ENCODE assay signal across 8 cellular contexts in the genomic region with DNA sequence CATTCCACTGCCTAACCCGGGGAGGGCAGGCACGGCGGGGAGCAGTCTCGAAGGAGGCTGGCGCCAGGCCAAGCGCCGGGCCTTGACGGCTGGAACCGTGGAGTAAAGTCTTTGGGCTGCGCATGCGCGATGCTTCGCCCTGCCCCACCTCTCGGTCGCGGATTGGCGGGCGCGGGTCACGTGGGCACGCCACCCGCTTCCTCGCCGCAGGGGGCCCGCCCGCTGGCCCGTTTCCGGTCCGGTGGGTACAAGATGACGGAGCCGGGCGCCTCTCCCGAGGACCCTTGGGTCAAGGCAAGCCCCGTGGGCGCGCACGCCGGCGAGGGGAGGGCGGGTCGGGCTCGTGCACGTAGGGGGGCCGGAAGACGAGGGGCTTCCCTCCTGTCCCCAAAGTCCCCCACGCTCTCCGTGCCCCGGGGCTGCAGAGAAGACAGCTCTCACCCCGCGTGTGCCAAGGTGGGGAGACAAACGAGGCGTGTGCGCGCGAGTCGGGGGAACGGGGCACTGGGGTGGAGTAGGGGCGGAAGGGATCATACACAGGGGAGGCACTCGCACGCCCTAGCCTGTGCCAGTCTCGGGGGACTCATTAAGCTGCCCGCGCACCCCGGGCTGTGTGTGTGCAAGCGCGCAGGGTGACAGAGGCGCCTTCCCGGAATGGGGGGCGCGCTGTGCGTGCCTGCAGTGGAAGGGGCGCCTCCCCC. TPM values are rescaled to one million over a fixed set of nuclear protein-coding genes. Genes with fewer than 3 reads are reported as not detected.
DNase-seq lines count a peak whose midpoint lies in the region; ATAC-seq and TF ChIP-seq lines count a peak whose summit lies in the region.

A gene with protein sequence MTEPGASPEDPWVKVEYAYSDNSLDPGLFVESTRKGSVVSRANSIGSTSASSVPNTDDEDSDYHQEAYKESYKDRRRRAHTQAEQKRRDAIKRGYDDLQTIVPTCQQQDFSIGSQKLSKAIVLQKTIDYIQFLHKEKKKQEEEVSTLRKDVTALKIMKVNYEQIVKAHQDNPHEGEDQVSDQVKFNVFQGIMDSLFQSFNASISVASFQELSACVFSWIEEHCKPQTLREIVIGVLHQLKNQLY (plus strand): TSS at position 228 of the 701 bp plus-strand sequence. CDS start 25 bp downstream, at position 253.

- H3K9me3 ChIP-seq in spleen, result no peaks in the 10 kb centered on the region

- TF ChIP-seq CTCF in cardiac fibroblast (IDR thresholded peaks at IDR 0.05; ENCODE audit: low read depth, low read length) (no peak), spleen (IDR thresholded peaks at IDR 0.05 in 8 of 11, conservative IDR thresholded peaks at IDR 0.05 in 3 of 11) (peak in 1 of 11 experiments; percentile 20)

- peaks cover 0 to 74% (median 58%) of the 10 kb centered on the region in 6 donors for H3K36me3 ChIP-seq in spleen

- intact Hi-C loops in spleen (cut with DNase I; ENCODE audit: low total_unique reads), result no loop called here

- no peaks in the 10 kb centered on the region for H3K27me3 ChIP-seq in spleen (replicated peaks in 1 of 7)

- 0 to 1% (median 0%) methylated on average over 38 to 72 of the region's 72 CpGs for WGBS in spleen, 5 donors

- peak within 1 kb of the TSS; percentile 96 to 99 for H3K4me3 ChIP-seq in cardiac fibroblast (replicated peaks in 1 of 2; ENCODE audit: low read depth in 2 of 2, low read length in 2 of 2)
- peak within 1 kb of the TSS; percentile 69 to 98 (median 89) for H3K4me3 ChIP-seq in spleen

- peaks cover 34 to 83% (median 65%) of the 10 kb centered on the region in 6 donors for H3K4me1 ChIP-seq in spleen

- ATAC-seq in GM18498 (IDR thresholded peaks at IDR 0.05; ENCODE audit: unreplicated experiment) (peak; percentile 72), HG03139 (IDR thresholded peaks at IDR 0.05; ENCODE audit: unreplicated experiment) (peak; percentile 48), GM18870 (IDR thresholded peaks at IDR 0.05; ENCODE audit: unreplicated experiment) (no peak)

- TF ChIP-seq POLR2A in spleen (IDR thresholded peaks at IDR 0.05), result peak in 1 of 3 donors; percentile 24

- H3K27ac ChIP-seq in spleen, result peak within 1 kb of the TSS; percentile 90 to 98 (median 96)

- DNase-seq in NCI-H345 (lab: John Stamatoyannopoulos, UW) (peak; percentile 95), cardiac fibroblast (ENCODE audit: low read depth in 2 of 2) (peak; percentile 91 to 94), iris pigment epithelial cell (ENCODE audit: low read depth) (peak; percentile 79), spleen (peak; percentile 98)
- DNase-seq in activated CD4-positive, CD25-positive, alpha-beta regulatory T cell (lab: John Stamatoyannopoulos, UW), result peak; percentile 79 to 86 (median 84)

RNA-seq across cellular contexts. Expression of the gene that starts here (rescaled TPM):
- 10 to 100 TPM; 43.0 to 64.4 (median 55.8) TPM for total RNA-seq in spleen
- 10 to 100 TPM; 33.0 to 39.1 (median 33.2) TPM for polyA plus RNA-seq in spleen
